In genomic region chr18:13540783-13541182, GRCh38 we compare ENCODE assay signal across 13 cellular contexts.
DNase-seq lines count a peak whose midpoint lies in the region; ATAC-seq and TF ChIP-seq lines count a peak whose summit lies in the region.
"Had no signal": no experiment of that assay in that cellular context is flagged by ENCODE, and none has a peak within 500 bp of the region (broad histone marks: within the 10 kb centered on the region; RNA-seq: fewer than 3 reads in every experiment).

No MANE protein-coding gene starts in this region.

- H3K27ac Mint-ChIP-seq in CD4-positive, CD25-positive, alpha-beta regulatory T cell, result peak overlapping the region; percentile 80 to 91 (median 89)
- no peak overlapping the region for H3K27ac Mint-ChIP-seq in glutamatergic neuron (ENCODE audit: unreplicated experiment)
- H3K27ac Mint-ChIP-seq: nephron progenitor cell had no signal

- no peaks in the 10 kb centered on the region for H3K9me3 ChIP-seq in CD4-positive, CD25-positive, alpha-beta regulatory T cell (ENCODE audit: control insufficient read depth in 2 of 2, low read length in 2 of 2)
- H3K9me3 ChIP-seq in ascending aorta, result no peaks in the 10 kb centered on the region

- peaks cover 25% of the 10 kb centered on the region for H3K36me3 Mint-ChIP-seq in CD4-positive, CD25-positive, alpha-beta regulatory T cell
- H3K36me3 Mint-ChIP-seq in glutamatergic neuron (ENCODE audit: unreplicated experiment), result no peaks in the 10 kb centered on the region

- no peak overlapping the region for H3K4me3 ChIP-seq in CD4-positive, CD25-positive, alpha-beta regulatory T cell (ENCODE audit: low read depth, low read length)
- no peak overlapping the region for H3K4me3 ChIP-seq in ascending aorta

- ATAC-seq in CD4-positive, CD25-positive, alpha-beta regulatory T cell (ENCODE audit: low read depth in 2 of 2), result no peak
- ATAC-seq in GM18909 (IDR thresholded peaks at IDR 0.05; ENCODE audit: poor library complexity, unreplicated experiment), result no peak
- ATAC-seq: foreskin keratinocyte had no signal

- peak overlapping the region in 3 of 4 donors; percentile 1 to 67 (median 56) for H3K4me3 Mint-ChIP-seq in CD4-positive, CD25-positive, alpha-beta regulatory T cell
- no peak overlapping the region for H3K4me3 Mint-ChIP-seq in glutamatergic neuron (ENCODE audit: unreplicated experiment)
- H3K4me3 Mint-ChIP-seq: nephron progenitor cell had no signal

- peaks cover 32 to 78% (median 44%) of the 10 kb centered on the region in 4 donors for H3K4me1 Mint-ChIP-seq in CD4-positive, CD25-positive, alpha-beta regulatory T cell
- no peaks in the 10 kb centered on the region for H3K4me1 Mint-ChIP-seq in glutamatergic neuron (ENCODE audit: low read depth, unreplicated experiment)

- peaks cover 0 to 2% (median 0%) of the 10 kb centered on the region in 7 donors for H3K9me3 Mint-ChIP-seq in CD4-positive, CD25-positive, alpha-beta regulatory T cell
- no peaks in the 10 kb centered on the region for H3K9me3 Mint-ChIP-seq in glutamatergic neuron (ENCODE audit: unreplicated experiment)
- H3K9me3 Mint-ChIP-seq: nephron progenitor cell had no signal

- peak in 1 of 3 donors; percentile 43 for DNase-seq in CD4-positive, CD25-positive, alpha-beta regulatory T cell
- DNase-seq in NCI-H69 (lab: John Stamatoyannopoulos, UW) (peak; percentile 63), ascending aorta (ENCODE audit: low spot score in 2 of 2) (no peak), NCI-H187 (lab: John Stamatoyannopoulos, UW) (no peak), C1 segment of cervical spinal cord (lab: John Stamatoyannopoulos, UW) (no peak), glutamatergic neuron (no peak)
- DNase-seq in stimulated activated CD8-positive, alpha-beta memory T cell treated with anti-CD3 and anti-CD28 coated beads, Interleukin-4, amount 100 ng/mL, for 1 hour (ENCODE audit: low read depth in 2 of 2, low spot score in 1 of 2), result peak; percentile 9 to 33
- DNase-seq: effector memory CD4-positive, alpha-beta T cell; foreskin keratinocyte; Karpas-422; NCI-H2029 treated with DMSO at 0.1 percent for 48 hours; nephron progenitor cell had no signal

- intact Hi-C loops in ascending aorta (cut with DNase I), result no loop called here

- H3K27me3 Mint-ChIP-seq in CD4-positive, CD25-positive, alpha-beta regulatory T cell, result no peaks in the 10 kb centered on the region
- peaks cover under 1% of the 10 kb centered on the region for H3K27me3 Mint-ChIP-seq in glutamatergic neuron (ENCODE audit: unreplicated experiment)

- TF ChIP-seq CTCF in ascending aorta (IDR thresholded peaks at IDR 0.05), result no peak
- TF ChIP-seq CTCF in glutamatergic neuron (IDR thresholded peaks at IDR 0.05; ENCODE audit: partially characterized antibody, unreplicated experiment), result no peak

- no peaks in the 10 kb centered on the region for H3K27me3 ChIP-seq in CD4-positive, CD25-positive, alpha-beta regulatory T cell (ENCODE audit: control insufficient read depth, insufficient read depth, low read length)
- no peaks in the 10 kb centered on the region for H3K27me3 ChIP-seq in ascending aorta
- H3K27me3 ChIP-seq: foreskin keratinocyte had no signal

- H3K27ac ChIP-seq in CD4-positive, CD25-positive, alpha-beta regulatory T cell (ENCODE audit: insufficient read depth, low read length, poor library complexity, severe bottlenecking), result no peak overlapping the region
- H3K27ac ChIP-seq in ascending aorta, result peak overlapping the region; percentile 13 to 67
- H3K27ac ChIP-seq: foreskin keratinocyte had no signal

- H3K36me3 ChIP-seq in CD4-positive, CD25-positive, alpha-beta regulatory T cell (ENCODE audit: control insufficient read depth, insufficient read depth, low read length), result peaks cover 21% of the 10 kb centered on the region
- no peaks in the 10 kb centered on the region for H3K36me3 ChIP-seq in ascending aorta

- peaks cover 45% of the 10 kb centered on the region for H3K4me1 ChIP-seq in CD4-positive, CD25-positive, alpha-beta regulatory T cell (ENCODE audit: control insufficient read depth, insufficient read depth, low read length, poor library complexity, severe bottlenecking)
- peaks cover 8 to 21% of the 10 kb centered on the region in 2 donors for H3K4me1 ChIP-seq in ascending aorta
- H3K4me1 ChIP-seq: foreskin keratinocyte had no signal

Comparison
In these comparisons a context has a peak if more than half of its experiments do, and no peak if none do; other contexts are left out.
1. DNase-seq: peak in NCI-H69 (single experiment) and stimulated activated CD8-positive, alpha-beta memory T cell treated with anti-CD3 and anti-CD28 coated beads, Interleukin-4, amount 100 ng/mL, for 1 hour (2 of 2); none in ascending aorta (0 of 2), NCI-H187 (0 of 2), C1 segment of cervical spinal cord (0 of 14) and glutamatergic neuron (single experiment).